Comparison of ENCODE assay signal across 1 cellular context in the genomic region with DNA sequence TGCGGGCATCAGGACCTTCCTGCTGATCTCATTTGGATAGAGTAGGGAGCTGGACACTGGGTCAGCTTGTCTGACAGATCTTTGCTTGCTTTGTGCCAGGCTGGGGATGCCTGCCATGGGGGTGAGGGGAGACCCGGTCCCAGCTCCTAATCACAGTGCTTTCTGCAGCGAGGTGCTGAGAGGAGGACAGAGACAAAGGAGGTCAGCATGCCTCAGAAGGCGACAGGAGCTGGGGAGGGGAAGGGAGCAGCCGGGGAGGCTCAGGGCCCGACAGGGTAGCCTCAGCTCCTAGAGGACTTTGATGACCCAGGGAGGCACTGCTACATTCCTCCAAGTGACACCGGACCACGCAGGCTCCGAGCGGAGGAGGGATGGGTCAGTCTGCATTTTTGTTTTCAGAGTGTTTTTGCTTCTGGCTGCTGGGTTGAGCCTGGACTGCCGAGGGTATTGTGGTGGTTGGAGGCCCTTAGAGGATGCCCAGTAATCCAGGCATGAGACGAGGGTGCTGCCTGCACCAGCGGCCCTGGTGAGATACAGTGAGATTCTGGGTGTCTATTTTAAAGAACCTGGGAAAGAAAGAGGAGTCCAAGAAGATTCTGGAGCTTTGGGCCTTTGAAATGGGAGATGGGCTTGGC.
TF ChIP-seq lines count a peak whose summit lies in the region.

No MANE protein-coding gene starts in this region.

TF ChIP-seq in GM23338, 12 proteins besides CTCF, POLR2A, EP300 and RAD21 (continued from another document):
- TF ChIP-seq ETS1 (IDR thresholded peaks at IDR 0.05) (no peak), EZH2 (IDR thresholded peaks at IDR 0.05; ENCODE audit: low read depth, unreplicated experiment) (no peak), CREB1 (CRISPR knock-in tag; IDR thresholded peaks at IDR 0.05; ENCODE audit: low read depth) (no peak), ZNF331 (CRISPR knock-in tag; IDR thresholded peaks at IDR 0.05; ENCODE audit: low read depth) (no peak), POLR2AphosphoS5 (IDR thresholded peaks at IDR 0.05; ENCODE audit: low read depth) (no peak), EZH2phosphoT487 (IDR thresholded peaks at IDR 0.05; ENCODE audit: unreplicated experiment) (no peak), JUNB (IDR thresholded peaks at IDR 0.05; ENCODE audit: unreplicated experiment) (no peak), ZNF114 (CRISPR knock-in tag; IDR thresholded peaks at IDR 0.05) (no peak), NANOG (IDR thresholded peaks at IDR 0.05; ENCODE audit: borderline replicate concordance) (no peak)
- TF ChIP-seq, protein P1, sequence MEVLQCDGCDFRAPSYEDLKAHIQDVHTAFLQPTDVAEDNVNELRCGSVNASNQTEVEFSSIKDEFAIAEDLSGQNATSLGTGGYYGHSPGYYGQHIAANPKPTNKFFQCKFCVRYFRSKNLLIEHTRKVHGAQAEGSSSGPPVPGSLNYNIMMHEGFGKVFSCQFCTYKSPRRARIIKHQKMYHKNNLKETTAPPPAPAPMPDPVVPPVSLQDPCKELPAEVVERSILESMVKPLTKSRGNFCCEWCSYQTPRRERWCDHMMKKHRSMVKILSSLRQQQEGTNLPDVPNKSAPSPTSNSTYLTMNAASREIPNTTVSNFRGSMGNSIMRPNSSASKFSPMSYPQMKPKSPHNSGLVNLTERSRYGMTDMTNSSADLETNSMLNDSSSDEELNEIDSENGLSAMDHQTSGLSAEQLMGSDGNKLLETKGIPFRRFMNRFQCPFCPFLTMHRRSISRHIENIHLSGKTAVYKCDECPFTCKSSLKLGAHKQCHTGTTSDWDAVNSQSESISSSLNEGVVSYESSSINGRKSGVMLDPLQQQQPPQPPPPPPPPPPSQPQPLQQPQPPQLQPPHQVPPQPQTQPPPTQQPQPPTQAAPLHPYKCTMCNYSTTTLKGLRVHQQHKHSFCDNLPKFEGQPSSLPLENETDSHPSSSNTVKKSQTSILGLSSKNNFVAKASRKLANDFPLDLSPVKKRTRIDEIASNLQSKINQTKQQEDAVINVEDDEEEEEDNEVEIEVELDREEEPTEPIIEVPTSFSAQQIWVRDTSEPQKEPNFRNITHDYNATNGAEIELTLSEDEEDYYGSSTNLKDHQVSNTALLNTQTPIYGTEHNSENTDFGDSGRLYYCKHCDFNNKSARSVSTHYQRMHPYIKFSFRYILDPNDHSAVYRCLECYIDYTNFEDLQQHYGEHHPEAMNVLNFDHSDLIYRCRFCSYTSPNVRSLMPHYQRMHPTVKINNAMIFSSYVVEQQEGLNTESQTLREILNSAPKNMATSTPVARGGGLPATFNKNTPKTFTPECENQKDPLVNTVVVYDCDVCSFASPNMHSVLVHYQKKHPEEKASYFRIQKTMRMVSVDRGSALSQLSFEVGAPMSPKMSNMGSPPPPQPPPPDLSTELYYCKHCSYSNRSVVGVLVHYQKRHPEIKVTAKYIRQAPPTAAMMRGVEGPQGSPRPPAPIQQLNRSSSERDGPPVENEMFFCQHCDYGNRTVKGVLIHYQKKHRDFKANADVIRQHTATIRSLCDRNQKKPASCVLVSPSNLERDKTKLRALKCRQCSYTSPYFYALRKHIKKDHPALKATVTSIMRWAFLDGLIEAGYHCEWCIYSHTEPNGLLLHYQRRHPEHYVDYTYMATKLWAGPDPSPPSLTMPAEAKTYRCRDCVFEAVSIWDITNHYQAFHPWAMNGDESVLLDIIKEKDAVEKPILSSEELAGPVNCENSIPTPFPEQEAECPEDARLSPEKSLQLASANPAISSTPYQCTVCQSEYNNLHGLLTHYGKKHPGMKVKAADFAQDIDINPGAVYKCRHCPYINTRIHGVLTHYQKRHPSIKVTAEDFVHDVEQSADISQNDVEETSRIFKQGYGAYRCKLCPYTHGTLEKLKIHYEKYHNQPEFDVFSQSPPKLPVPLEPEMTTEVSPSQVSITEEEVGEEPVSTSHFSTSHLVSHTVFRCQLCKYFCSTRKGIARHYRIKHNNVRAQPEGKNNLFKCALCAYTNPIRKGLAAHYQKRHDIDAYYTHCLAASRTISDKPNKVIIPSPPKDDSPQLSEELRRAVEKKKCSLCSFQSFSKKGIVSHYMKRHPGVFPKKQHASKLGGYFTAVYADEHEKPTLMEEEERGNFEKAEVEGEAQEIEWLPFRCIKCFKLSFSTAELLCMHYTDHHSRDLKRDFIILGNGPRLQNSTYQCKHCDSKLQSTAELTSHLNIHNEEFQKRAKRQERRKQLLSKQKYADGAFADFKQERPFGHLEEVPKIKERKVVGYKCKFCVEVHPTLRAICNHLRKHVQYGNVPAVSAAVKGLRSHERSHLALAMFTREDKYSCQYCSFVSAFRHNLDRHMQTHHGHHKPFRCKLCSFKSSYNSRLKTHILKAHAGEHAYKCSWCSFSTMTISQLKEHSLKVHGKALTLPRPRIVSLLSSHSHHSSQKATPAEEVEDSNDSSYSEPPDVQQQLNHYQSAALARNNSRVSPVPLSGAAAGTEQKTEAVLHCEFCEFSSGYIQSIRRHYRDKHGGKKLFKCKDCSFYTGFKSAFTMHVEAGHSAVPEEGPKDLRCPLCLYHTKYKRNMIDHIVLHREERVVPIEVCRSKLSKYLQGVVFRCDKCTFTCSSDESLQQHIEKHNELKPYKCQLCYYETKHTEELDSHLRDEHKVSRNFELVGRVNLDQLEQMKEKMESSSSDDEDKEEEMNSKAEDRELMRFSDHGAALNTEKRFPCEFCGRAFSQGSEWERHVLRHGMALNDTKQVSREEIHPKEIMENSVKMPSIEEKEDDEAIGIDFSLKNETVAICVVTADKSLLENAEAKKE (CRISPR knock-in tag; IDR thresholded peaks at IDR 0.05) = no peak
